10 cellular contexts compared by ENCODE assay signal in genomic region chr10:110224992-110225391, GRCh38. TPM values are rescaled to one million over a fixed set of nuclear protein-coding genes. Genes with fewer than 3 reads are reported as not detected.
DNase-seq lines count a peak whose midpoint lies in the region; ATAC-seq, FAIRE-seq and TF ChIP-seq lines count a peak whose summit lies in the region.
"Had no signal": no experiment of that assay in that cellular context is flagged by ENCODE, and none has a peak within 500 bp of the region (broad histone marks: within the 10 kb centered on the region; RNA-seq: fewer than 3 reads in every experiment).

No MANE protein-coding gene starts in this region.

- TF ChIP-seq CTCF in activated CD8-positive, alpha-beta T cell treated with anti-CD3 and anti-CD28 coated beads for 36 hours (IDR thresholded peaks at IDR 0.05): no peak
- no peak for TF ChIP-seq CTCF in omental fat pad (IDR thresholded peaks at IDR 0.05)

- H3K27ac ChIP-seq in subcutaneous abdominal adipose tissue (ENCODE audit: low read depth, low read length) (peak overlapping the region; percentile 80), small intestine (ENCODE audit: low read depth in 1 of 2, low read length in 1 of 2) (peak overlapping the region in 1 of 2 donors; percentile 59)

- H3K27ac Mint-ChIP-seq in activated CD4-positive, alpha-beta T cell treated with anti-CD3 and anti-CD28 coated beads, Interleukin-2, amount 10 ng/mL, durations not matched to agents 7 days and 5 days: no peak overlapping the region
- H3K27ac Mint-ChIP-seq in activated CD8-positive, alpha-beta T cell treated with anti-CD3 and anti-CD28 coated beads for 36 hours: no peak overlapping the region

- H3K36me3 Mint-ChIP-seq in activated CD4-positive, alpha-beta T cell treated with anti-CD3 and anti-CD28 coated beads, Interleukin-2, amount 10 ng/mL, durations not matched to agents 7 days and 5 days (ENCODE audit: low read depth): peaks cover 5% of the 10 kb centered on the region
- H3K36me3 Mint-ChIP-seq in activated CD8-positive, alpha-beta T cell treated with anti-CD3 and anti-CD28 coated beads for 36 hours (ENCODE audit: low read depth): peaks cover 6% of the 10 kb centered on the region

- peaks cover 55% of the 10 kb centered on the region for H3K4me1 Mint-ChIP-seq in activated CD4-positive, alpha-beta T cell treated with anti-CD3 and anti-CD28 coated beads, Interleukin-2, amount 10 ng/mL, durations not matched to agents 7 days and 5 days
- H3K4me1 Mint-ChIP-seq in activated CD8-positive, alpha-beta T cell treated with anti-CD3 and anti-CD28 coated beads for 36 hours (ENCODE audit: low read depth): peaks cover 38% of the 10 kb centered on the region

- peak overlapping the region; percentile 78 for H3K4me3 Mint-ChIP-seq in activated CD4-positive, alpha-beta T cell treated with anti-CD3 and anti-CD28 coated beads, Interleukin-2, amount 10 ng/mL, durations not matched to agents 7 days and 5 days
- H3K4me3 Mint-ChIP-seq in activated CD8-positive, alpha-beta T cell treated with anti-CD3 and anti-CD28 coated beads for 36 hours: peak overlapping the region; percentile 78

- H3K9me3 ChIP-seq in iPS-18c (ENCODE audit: control insufficient read depth, insufficient read depth, low read length) (no peaks in the 10 kb centered on the region), subcutaneous abdominal adipose tissue (ENCODE audit: control insufficient read depth in 5 of 5, low read length in 5 of 5) (no peaks in the 10 kb centered on the region), small intestine (ENCODE audit: control insufficient read depth, low read depth) (no peaks in the 10 kb centered on the region)

- WGBS in small intestine, 3 donors: 40 to 75% (median 67%) methylated on average over 9 of the region's 9 CpGs

- POLR2A ChIA-PET in activated CD4-positive, alpha-beta T cell treated with anti-CD3 and anti-CD28 coated beads, Interleukin-2, amount 10 ng/mL, durations not matched to agents 7 days and 5 days (lab: Charles Lee): no interaction called here
- POLR2A ChIA-PET in activated CD8-positive, alpha-beta T cell treated with anti-CD3 and anti-CD28 coated beads for 36 hours (lab: Charles Lee): interaction anchor here (1.4 to 5.3 kb wide), 2 partner anchors 13 to 17 kb away, joined by 5 to 42 read pairs; partner anchors contain the start of gene MXI1

- no peak for DNase-seq in activated CD4-positive, alpha-beta T cell treated with anti-CD3 and anti-CD28 coated beads, Interleukin-2, amount 10 ng/mL, durations not matched to agents 7 days and 5 days
- no peak for DNase-seq in activated CD4-positive, alpha-beta T cell treated with anti-CD3 and anti-CD28 coated beads, Interleukin-2, amount 50 U/mL, for 4 hours
- no peak for DNase-seq in activated CD8-positive, alpha-beta T cell treated with anti-CD3 and anti-CD28 coated beads for 36 hours
- DNase-seq in omental fat pad (ENCODE audit: low spot score): no peak
- DNase-seq in globus pallidus (ENCODE audit: low spot score): no peak
- DNase-seq in small intestine: no peak
- DNase-seq: stimulated activated CD4-positive, alpha-beta T cell treated with anti-CD3 and anti-CD28 coated beads, Interleukin-1b, Interleukin-23, amount 100 ng/mL, for 48 hours had no signal

- H3K36me3 ChIP-seq in subcutaneous abdominal adipose tissue (ENCODE audit: control insufficient read depth in 5 of 5, insufficient read depth in 5 of 5, low read length in 5 of 5) (peaks cover 0 to 3% (median 3%) of the 10 kb centered on the region in 5 donors), small intestine (ENCODE audit: control insufficient read depth in 2 of 2, insufficient read depth in 2 of 2, low read length in 2 of 2) (peaks cover 0 to 4% of the 10 kb centered on the region in 2 donors)

- intact Hi-C loops in activated CD8-positive, alpha-beta T cell treated with anti-CD3 and anti-CD28 coated beads for 36 hours (cut with micrococcal nuclease): loop anchor here (2.0 to 5.0 kb wide), 2 partner anchors 14 to 88 kb away; no protein-coding TSS in a partner anchor

- FAIRE-seq in small intestine (lab: Jason Lieb, UNC): no peak
- FAIRE-seq: colon had no signal

- no peaks in the 10 kb centered on the region for H3K9me3 Mint-ChIP-seq in activated CD4-positive, alpha-beta T cell treated with anti-CD3 and anti-CD28 coated beads, Interleukin-2, amount 10 ng/mL, durations not matched to agents 7 days and 5 days
- H3K9me3 Mint-ChIP-seq in activated CD8-positive, alpha-beta T cell treated with anti-CD3 and anti-CD28 coated beads for 36 hours: no peaks in the 10 kb centered on the region

- peak overlapping the region in 3 of 5 donors; percentile 27 to 56 (median 43) for H3K9ac ChIP-seq in subcutaneous abdominal adipose tissue (ENCODE audit: low read length in 5 of 5)

- no peaks in the 10 kb centered on the region for H3K27me3 Mint-ChIP-seq in activated CD4-positive, alpha-beta T cell treated with anti-CD3 and anti-CD28 coated beads, Interleukin-2, amount 10 ng/mL, durations not matched to agents 7 days and 5 days
- H3K27me3 Mint-ChIP-seq in activated CD8-positive, alpha-beta T cell treated with anti-CD3 and anti-CD28 coated beads for 36 hours: no peaks in the 10 kb centered on the region

- CTCF ChIA-PET in activated CD4-positive, alpha-beta T cell treated with anti-CD3 and anti-CD28 coated beads, Interleukin-2, amount 10 ng/mL, durations not matched to agents 7 days and 5 days (lab: Charles Lee): interaction anchor here (0.6 to 9.2 kb wide), 4 partner anchors 15 to 664 kb away, joined by 3 to 109 read pairs (median 4); partner anchors contain the start of gene MXI1
- CTCF ChIA-PET in activated CD8-positive, alpha-beta T cell treated with anti-CD3 and anti-CD28 coated beads for 36 hours (lab: Charles Lee): interaction anchor here (0.9 to 12.5 kb wide), 6 partner anchors 15 to 87 kb away, joined by 3 to 171 read pairs (median 3); partner anchors contain the start of gene MXI1

- H3K27me3 ChIP-seq in subcutaneous abdominal adipose tissue (ENCODE audit: control insufficient read depth in 5 of 5, insufficient read depth in 4 of 5, low read length in 5 of 5) (no peaks in the 10 kb centered on the region), small intestine (ENCODE audit: control insufficient read depth in 2 of 2, insufficient read depth in 2 of 2, low read length in 2 of 2) (no peaks in the 10 kb centered on the region)

- H3K4me3 ChIP-seq in iPS-18c (ENCODE audit: insufficient read depth, low read depth, low read length) (0 out of 2 replicates have a peak overlapping the region, but pooled peaks have one; percentile 76), subcutaneous abdominal adipose tissue (ENCODE audit: low read depth in 1 of 5, low read length in 5 of 5) (peak overlapping the region in 4 of 5 donors; percentile 79 to 93 (median 89)), small intestine (ENCODE audit: low read depth in 1 of 2, low read length in 2 of 2) (peak overlapping the region in 1 of 2 donors; percentile 93)

- H3K4me1 ChIP-seq in subcutaneous abdominal adipose tissue (ENCODE audit: control insufficient read depth in 5 of 5, insufficient read depth in 5 of 5, low read length in 5 of 5): peaks cover 5 to 26% (median 21%) of the 10 kb centered on the region in 5 donors
- H3K4me1 ChIP-seq in small intestine (ENCODE audit: control insufficient read depth in 2 of 2, insufficient read depth in 1 of 2, low read depth in 1 of 2, low read length in 1 of 2): peaks cover 0 to 5% of the 10 kb centered on the region in 2 donors

- ATAC-seq in activated CD8-positive, alpha-beta T cell treated with anti-CD3 and anti-CD28 coated beads for 36 hours: no peak
- no peak for ATAC-seq in omental fat pad (ENCODE audit: low FRiP score)

RNA-seq across cellular contexts. Expression of gene MXI1, which starts 17.6 kb away (rescaled TPM):
- total RNA-seq in activated CD4-positive, alpha-beta T cell treated with anti-CD3 and anti-CD28 coated beads, Interleukin-2, amount 10 ng/mL, durations not matched to agents 7 days and 5 days: 10 to 100 TPM; 16.2 to 19.8 TPM
- 10 to 100 TPM; 47.9 to 48.2 TPM for total RNA-seq in activated CD8-positive, alpha-beta T cell treated with anti-CD3 and anti-CD28 coated beads for 36 hours
- 10 to 100 TPM; 32.3 to 40.0 (median 36.4) TPM for total RNA-seq in omental fat pad
- polyA plus RNA-seq in small intestine: 10 to 100 TPM; 12.0 to 19.2 (median 16.8) TPM
